Comparison of ENCODE assay signal across 19 cellular contexts in the genomic region with DNA sequence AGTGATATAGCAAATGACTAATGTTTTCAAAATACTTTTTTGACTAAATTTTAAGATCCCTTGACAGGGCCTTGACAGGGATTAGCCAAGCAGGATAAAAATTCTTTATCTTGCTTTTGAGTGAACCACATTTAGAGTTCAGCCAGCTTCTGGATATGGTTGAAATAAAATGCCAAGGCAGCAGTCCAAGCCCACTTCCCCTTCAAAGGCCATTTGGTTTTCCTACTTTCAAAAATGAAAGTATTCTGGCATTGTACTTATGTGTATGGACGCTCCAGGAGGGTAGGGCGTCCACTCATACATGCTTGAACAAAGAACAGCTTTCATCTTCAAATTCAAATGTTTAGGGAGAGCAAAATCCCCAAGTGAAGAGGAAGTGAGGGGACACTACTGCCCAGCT.
"Had no signal": no experiment of that assay in that cellular context is flagged by ENCODE, and none has a peak within 500 bp of the region (broad histone marks: within the 10 kb centered on the region; RNA-seq: fewer than 3 reads in every experiment).

No MANE protein-coding gene starts in this region.

- H3K27me3 ChIP-seq: esophagus muscularis mucosa, heart left ventricle, ovary, testis had no signal

- H3K4me3 ChIP-seq: esophagus muscularis mucosa, heart left ventricle, ovary, testis had no signal

- FAIRE-seq: endometrium, frontal cortex, urothelium cell line had no signal

- H3K27ac ChIP-seq: brain microvascular endothelial cell, esophagus muscularis mucosa, heart left ventricle, ovary, testis had no signal

- H3K4me1 ChIP-seq: esophagus muscularis mucosa, testis had no signal

- H3K36me3 ChIP-seq: brain microvascular endothelial cell, esophagus muscularis mucosa, heart left ventricle, ovary had no signal

- H3K9me3 ChIP-seq: esophagus muscularis mucosa, ovary, testis had no signal

- ATAC-seq: activated T-helper 17 cell treated with anti-CD3 and anti-CD28 coated beads, Interleukin-2, amount 50 U/mL, for 72 hours; heart left ventricle; left ventricle myocardium superior; stimulated activated naive CD8-positive, alpha-beta T cell treated with anti-CD3 and anti-CD28 coated beads, Interleukin-15, Interleukin-2, amounts not matched to agents 100 U/mL and 50 U/mL, for 24 hours; T-cell had no signal

- DNase-seq: activated B cell treated with CpG ODN at 0.5 μM for 24 hours; activated CD4-positive, alpha-beta T cell treated with anti-CD3 and anti-CD28 coated beads, Interleukin-2, amount 10 ng/mL, durations not matched to agents 7 days and 5 days; activated naive CD4-positive, alpha-beta T cell treated with anti-CD3 and anti-CD28 coated beads for 36 hours; activated T-cell treated with anti-CD3 and anti-CD28 coated beads for 4 hours; brain microvascular endothelial cell; cerebellar nuclear complex; heart left ventricle; left ventricle myocardium superior; ovary; stimulated activated CD4-positive, alpha-beta T cell treated with anti-CD3 and anti-CD28 coated beads, Interleukin-4, amount 100 ng/mL, for 1 hour; stimulated activated CD8-positive, alpha-beta memory T cell treated with anti-CD3 and anti-CD28 coated beads, Interleukin-4, amount 100 ng/mL, for 48 hours; stimulated activated naive CD8-positive, alpha-beta T cell treated with anti-CD3 and anti-CD28 coated beads, Interleukin-15, Interleukin-2, amounts not matched to agents 100 U/mL and 50 U/mL, for 24 hours; T-cell; testis had no signal
